In genomic region chr6:14246876-14247275, GRCh38 we compare ENCODE assay signal across 30 cellular contexts.
"Had no signal": no experiment of that assay in that cellular context is flagged by ENCODE, and none has a peak within 500 bp of the region (broad histone marks: within the 10 kb centered on the region; RNA-seq: fewer than 3 reads in every experiment).

No MANE protein-coding gene starts in this region.

- H3K4me1 ChIP-seq: left lung, lower lobe of right lung, pancreas, prostate gland, stomach, testis, thyroid gland, transverse colon, upper lobe of left lung, vagina had no signal

- ATAC-seq: left colon; left lung; lower lobe of right lung; natural killer cell; pancreas; right cardiac atrium; sciatic nerve; stimulated activated naive B cell treated with anti-CD40 and anti-IgM and Interleukin-4, amounts not matched to agents 10 μg/mL and 1 μg/mL and 100 μg/mL, for 72 hours; stimulated activated naive CD8-positive, alpha-beta T cell treated with anti-CD3 and anti-CD28 coated beads, Interleukin-15, Interleukin-2, amounts not matched to agents 100 U/mL and 50 U/mL, for 24 hours had no signal

- H3K4me3 ChIP-seq: left lung, lower lobe of right lung, neural progenitor cell, pancreas, prostate gland, skin epidermis, stomach, testis, thyroid gland, transverse colon, upper lobe of left lung, vagina had no signal

- H3K27ac ChIP-seq: left lung, lower lobe of right lung, neural progenitor cell, neutrophil, pancreas, prostate gland, skin epidermis, stomach, testis, thyroid gland, transverse colon, upper lobe of left lung, vagina had no signal

- DNase-seq: hippocampal formation; kidney glomerular epithelial cell; left colon; left lung; lower lobe of right lung; mesenchymal stem cell; naive B cell; natural killer cell; nephron progenitor cell; pancreas; posterior cingulate gyrus; retina; right cardiac atrium; stimulated activated CD4-positive, alpha-beta T cell treated with anti-CD3 and anti-CD28 coated beads, Interleukin-12 subunit alpha, Interleukin-12 subunit beta, amount 100 ng/mL, for 4 hours; stimulated activated CD4-positive, alpha-beta T cell treated with anti-CD3 and anti-CD28 coated beads, Interleukin-15, amount 100 ng/mL, for 24 hours; stimulated activated CD4-positive, alpha-beta T cell treated with anti-CD3 and anti-CD28 coated beads, Interleukin-2, amount 100 ng/mL, for 24 hours; stimulated activated CD4-positive, alpha-beta T cell treated with anti-CD3 and anti-CD28 coated beads, Interleukin-4, amount 100 ng/mL, for 1 hour; stimulated activated naive B cell treated with anti-CD40 and anti-IgM and Interleukin-4, amounts not matched to agents 10 μg/mL and 1 μg/mL and 100 μg/mL, for 72 hours; stimulated activated naive CD8-positive, alpha-beta T cell treated with anti-CD3 and anti-CD28 coated beads, Interleukin-15, Interleukin-2, amounts not matched to agents 100 U/mL and 50 U/mL, for 24 hours; stomach; testis; thyroid gland; transverse colon; upper lobe of left lung had no signal

- H3K27me3 ChIP-seq: left lung, neural progenitor cell, neutrophil, pancreas, stomach, testis, thyroid gland, transverse colon, upper lobe of left lung, vagina had no signal

- H3K9me3 ChIP-seq: left lung, lower lobe of right lung, neutrophil, pancreas, prostate gland, stomach, testis, thyroid gland, transverse colon, upper lobe of left lung, vagina had no signal

- H2AFZ ChIP-seq: neural progenitor cell had no signal

- H3K9ac ChIP-seq: neural progenitor cell had no signal

- H3K36me3 ChIP-seq: left lung, lower lobe of right lung, neural progenitor cell, neutrophil, pancreas, prostate gland, stomach, thyroid gland, transverse colon, upper lobe of left lung, vagina had no signal

- H3K4me2 ChIP-seq: neural progenitor cell had no signal
